In genomic region chrX:117995378-117995777, GRCh38 we compare ENCODE assay signal across 27 cellular contexts.
"Had no signal": no experiment of that assay in that cellular context is flagged by ENCODE, and none has a peak within 500 bp of the region (broad histone marks: within the 10 kb centered on the region; RNA-seq: fewer than 3 reads in every experiment).

No MANE protein-coding gene starts in this region.

- H3K36me3 ChIP-seq: brain microvascular endothelial cell, colonic mucosa had no signal

- H3K4me3 Mint-ChIP-seq: activated B cell treated with CpG ODN at 0.5 μM for 24 hours; activated CD4-positive, alpha-beta T cell treated with anti-CD3 and anti-CD28 coated beads, Interleukin-2, amount 10 ng/mL, durations not matched to agents 24 days and 14 days; activated CD8-positive, alpha-beta memory T cell treated with anti-CD3 and anti-CD28 coated beads, Interleukin-2, amount 10 ng/mL, durations not matched to agents 7 days and 5 days; activated naive CD4-positive, alpha-beta T cell treated with anti-CD3 and anti-CD28 coated beads for 36 hours; activated naive CD8-positive, alpha-beta T cell; activated T-cell treated with anti-CD3 and anti-CD28 coated beads, Interleukin-2, amount 50 U/mL, for 24 hours; activated T-helper 1 cell treated with anti-CD3 and anti-CD28 coated beads, Interleukin-12 subunit alpha, Interleukin-12 subunit beta, Interleukin-2, Interleukin-4 antibody, amounts not matched to agents 30 ng/mL and 10 ng/mL and 1 ng/mL, durations not matched to agents 14 hours and 24 hours and 36 hours; T-cell had no signal

- H3K9me3 Mint-ChIP-seq: activated B cell treated with CpG ODN at 0.5 μM for 24 hours; activated CD4-positive, alpha-beta T cell treated with anti-CD3 and anti-CD28 coated beads, Interleukin-2, amount 10 ng/mL, durations not matched to agents 24 days and 14 days; activated naive CD4-positive, alpha-beta T cell treated with anti-CD3 and anti-CD28 coated beads for 36 hours; activated T-cell treated with anti-CD3 and anti-CD28 coated beads, Interleukin-2, amount 50 U/mL, for 24 hours; activated T-helper 1 cell treated with anti-CD3 and anti-CD28 coated beads, Interleukin-12 subunit alpha, Interleukin-12 subunit beta, Interleukin-2, Interleukin-4 antibody, amounts not matched to agents 30 ng/mL and 10 ng/mL and 1 ng/mL, durations not matched to agents 14 hours and 24 hours and 36 hours; T-cell had no signal

- H3K27ac Mint-ChIP-seq: activated B cell treated with CpG ODN at 0.5 μM for 24 hours; activated CD4-positive, alpha-beta T cell treated with anti-CD3 and anti-CD28 coated beads, Interleukin-2, amount 10 ng/mL, durations not matched to agents 24 days and 14 days; activated CD8-positive, alpha-beta memory T cell treated with anti-CD3 and anti-CD28 coated beads, Interleukin-2, amount 10 ng/mL, durations not matched to agents 7 days and 5 days; activated naive CD4-positive, alpha-beta T cell treated with anti-CD3 and anti-CD28 coated beads for 36 hours; activated naive CD8-positive, alpha-beta T cell; activated T-cell treated with anti-CD3 and anti-CD28 coated beads, Interleukin-2, amount 50 U/mL, for 24 hours; activated T-helper 1 cell treated with anti-CD3 and anti-CD28 coated beads, Interleukin-12 subunit alpha, Interleukin-12 subunit beta, Interleukin-2, Interleukin-4 antibody, amounts not matched to agents 30 ng/mL and 10 ng/mL and 1 ng/mL, durations not matched to agents 14 hours and 24 hours and 36 hours; T-cell had no signal

- H3K36me3 Mint-ChIP-seq: activated CD8-positive, alpha-beta memory T cell treated with anti-CD3 and anti-CD28 coated beads, Interleukin-2, amount 10 ng/mL, durations not matched to agents 7 days and 5 days; activated naive CD8-positive, alpha-beta T cell; T-cell had no signal

- DNase-seq: activated B cell treated with CpG ODN at 0.5 μM for 24 hours; activated CD4-positive, alpha-beta T cell treated with anti-CD3 and anti-CD28 coated beads for 1 hour; activated CD4-positive, alpha-beta T cell treated with anti-CD3 and anti-CD28 coated beads, Interleukin-2, amount 10 ng/mL, durations not matched to agents 24 days and 14 days; activated CD4-positive, alpha-beta T cell treated with anti-CD3 and anti-CD28 coated beads, Interleukin-2, amount 50 U/mL, for 48 hours; activated CD8-positive, alpha-beta memory T cell treated with anti-CD3 and anti-CD28 coated beads, Interleukin-2, amount 10 ng/mL, durations not matched to agents 7 days and 5 days; activated gamma-delta T cell; activated naive CD4-positive, alpha-beta T cell treated with anti-CD3 and anti-CD28 coated beads for 36 hours; activated T-cell treated with anti-CD3 and anti-CD28 coated beads, Interleukin-2, amount 50 U/mL, for 24 hours; brain microvascular endothelial cell; caudate nucleus; colonic mucosa; MM.1S; NCI-H1048; NCI-H146; NCI-H187 treated with DMSO at 0.1 percent for 48 hours; NCI-H2081 treated with DMSO at 0.1 percent for 48 hours; NCI-H2171; NCI-H510A treated with DMSO at 0.1 percent for 48 hours; NCI-H69; NK-92 treated with Interleukin-12 subunit alpha and Interleukin-12 subunit beta, amount 100 ng/mL, for 24 hours; T-cell; T-helper 2 cell; T1000 had no signal

- H3K9me3 ChIP-seq: colonic mucosa had no signal

- H3K27me3 Mint-ChIP-seq: activated B cell treated with CpG ODN at 0.5 μM for 24 hours; activated CD4-positive, alpha-beta T cell treated with anti-CD3 and anti-CD28 coated beads, Interleukin-2, amount 10 ng/mL, durations not matched to agents 24 days and 14 days; activated CD8-positive, alpha-beta memory T cell treated with anti-CD3 and anti-CD28 coated beads, Interleukin-2, amount 10 ng/mL, durations not matched to agents 7 days and 5 days; activated naive CD8-positive, alpha-beta T cell; activated T-cell treated with anti-CD3 and anti-CD28 coated beads, Interleukin-2, amount 50 U/mL, for 24 hours had no signal

- H3K27me3 ChIP-seq: brain microvascular endothelial cell, colonic mucosa had no signal

- ATAC-seq: activated CD8-positive, alpha-beta memory T cell treated with anti-CD3 and anti-CD28 coated beads, Interleukin-2, amount 10 ng/mL, durations not matched to agents 7 days and 5 days; T-cell had no signal

- H3K4me3 ChIP-seq: colonic mucosa, SK-N-MC had no signal

- H3K4me1 ChIP-seq: colonic mucosa had no signal

- H3K27ac ChIP-seq: brain microvascular endothelial cell, colonic mucosa, KMS-11, SK-N-MC had no signal

- H3K4me1 Mint-ChIP-seq: activated B cell treated with CpG ODN at 0.5 μM for 24 hours; activated CD4-positive, alpha-beta T cell treated with anti-CD3 and anti-CD28 coated beads, Interleukin-2, amount 10 ng/mL, durations not matched to agents 24 days and 14 days; activated CD8-positive, alpha-beta memory T cell treated with anti-CD3 and anti-CD28 coated beads, Interleukin-2, amount 10 ng/mL, durations not matched to agents 7 days and 5 days; T-cell had no signal
